2 cellular contexts compared by ENCODE assay signal in the genomic region with DNA sequence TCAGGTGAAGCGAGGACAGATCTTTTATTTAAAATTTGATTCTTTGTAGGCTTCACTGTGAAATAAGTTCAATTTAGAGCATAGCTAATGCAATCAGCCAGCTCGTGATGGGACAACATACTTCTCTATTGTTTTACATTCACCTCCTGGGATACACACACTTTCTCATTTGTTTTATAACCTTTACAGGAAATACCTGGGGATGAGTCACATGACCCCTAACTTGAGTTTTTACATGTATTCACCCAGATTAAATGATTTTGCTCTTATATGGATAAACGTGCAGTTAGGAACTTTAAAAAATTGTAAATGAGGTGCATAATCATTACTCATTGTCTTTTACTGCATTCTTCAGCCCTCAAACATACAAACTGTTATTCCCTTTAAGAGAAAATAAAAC.
TF ChIP-seq lines count a peak whose summit lies in the region.

No MANE protein-coding gene starts in this region.

TF ChIP-seq in SK-N-SH, 30 proteins besides CTCF, POLR2A, EP300 and RAD21 (continued from another document):
- TF ChIP-seq FOXJ3 (CRISPR knock-in tag; IDR thresholded peaks at IDR 0.05) (no peak), JUND (IDR thresholded peaks at IDR 0.05) (no peak)
TF ChIP-seq in SK-N-SH: peak in this region for 0.

TF ChIP-seq in SK-N-SH treated with all-trans-retinoic acid at 6 μM for 48 hours, 23 proteins besides CTCF, POLR2A, EP300 and RAD21 (continued from another document):
- TF ChIP-seq, protein P1, sequence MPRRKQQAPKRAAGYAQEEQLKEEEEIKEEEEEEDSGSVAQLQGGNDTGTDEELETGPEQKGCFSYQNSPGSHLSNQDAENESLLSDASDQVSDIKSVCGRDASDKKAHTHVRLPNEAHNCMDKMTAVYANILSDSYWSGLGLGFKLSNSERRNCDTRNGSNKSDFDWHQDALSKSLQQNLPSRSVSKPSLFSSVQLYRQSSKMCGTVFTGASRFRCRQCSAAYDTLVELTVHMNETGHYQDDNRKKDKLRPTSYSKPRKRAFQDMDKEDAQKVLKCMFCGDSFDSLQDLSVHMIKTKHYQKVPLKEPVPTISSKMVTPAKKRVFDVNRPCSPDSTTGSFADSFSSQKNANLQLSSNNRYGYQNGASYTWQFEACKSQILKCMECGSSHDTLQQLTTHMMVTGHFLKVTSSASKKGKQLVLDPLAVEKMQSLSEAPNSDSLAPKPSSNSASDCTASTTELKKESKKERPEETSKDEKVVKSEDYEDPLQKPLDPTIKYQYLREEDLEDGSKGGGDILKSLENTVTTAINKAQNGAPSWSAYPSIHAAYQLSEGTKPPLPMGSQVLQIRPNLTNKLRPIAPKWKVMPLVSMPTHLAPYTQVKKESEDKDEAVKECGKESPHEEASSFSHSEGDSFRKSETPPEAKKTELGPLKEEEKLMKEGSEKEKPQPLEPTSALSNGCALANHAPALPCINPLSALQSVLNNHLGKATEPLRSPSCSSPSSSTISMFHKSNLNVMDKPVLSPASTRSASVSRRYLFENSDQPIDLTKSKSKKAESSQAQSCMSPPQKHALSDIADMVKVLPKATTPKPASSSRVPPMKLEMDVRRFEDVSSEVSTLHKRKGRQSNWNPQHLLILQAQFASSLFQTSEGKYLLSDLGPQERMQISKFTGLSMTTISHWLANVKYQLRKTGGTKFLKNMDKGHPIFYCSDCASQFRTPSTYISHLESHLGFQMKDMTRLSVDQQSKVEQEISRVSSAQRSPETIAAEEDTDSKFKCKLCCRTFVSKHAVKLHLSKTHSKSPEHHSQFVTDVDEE (CRISPR knock-in tag; IDR thresholded peaks at IDR 0.05) = no peak
- TF ChIP-seq, protein P2, sequence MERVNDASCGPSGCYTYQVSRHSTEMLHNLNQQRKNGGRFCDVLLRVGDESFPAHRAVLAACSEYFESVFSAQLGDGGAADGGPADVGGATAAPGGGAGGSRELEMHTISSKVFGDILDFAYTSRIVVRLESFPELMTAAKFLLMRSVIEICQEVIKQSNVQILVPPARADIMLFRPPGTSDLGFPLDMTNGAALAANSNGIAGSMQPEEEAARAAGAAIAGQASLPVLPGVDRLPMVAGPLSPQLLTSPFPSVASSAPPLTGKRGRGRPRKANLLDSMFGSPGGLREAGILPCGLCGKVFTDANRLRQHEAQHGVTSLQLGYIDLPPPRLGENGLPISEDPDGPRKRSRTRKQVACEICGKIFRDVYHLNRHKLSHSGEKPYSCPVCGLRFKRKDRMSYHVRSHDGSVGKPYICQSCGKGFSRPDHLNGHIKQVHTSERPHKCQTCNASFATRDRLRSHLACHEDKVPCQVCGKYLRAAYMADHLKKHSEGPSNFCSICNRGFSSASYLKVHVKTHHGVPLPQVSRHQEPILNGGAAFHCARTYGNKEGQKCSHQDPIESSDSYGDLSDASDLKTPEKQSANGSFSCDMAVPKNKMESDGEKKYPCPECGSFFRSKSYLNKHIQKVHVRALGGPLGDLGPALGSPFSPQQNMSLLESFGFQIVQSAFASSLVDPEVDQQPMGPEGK (CRISPR knock-in tag; IDR thresholded peaks at IDR 0.05; ENCODE audit: borderline replicate concordance) = no peak
- TF ChIP-seq BACH2 (CRISPR knock-in tag; IDR thresholded peaks at IDR 0.05; ENCODE audit: borderline replicate concordance) = no peak
- TF ChIP-seq ESRRG (CRISPR knock-in tag; IDR thresholded peaks at IDR 0.05) = no peak
- no peak for TF ChIP-seq ZFP3 (CRISPR knock-in tag; IDR thresholded peaks at IDR 0.05)
- no peak for TF ChIP-seq ZNF565 (CRISPR knock-in tag; conservative IDR thresholded peaks at IDR 0.05; ENCODE audit: low read depth)
- no peak for TF ChIP-seq ZC3H10 (CRISPR knock-in tag; IDR thresholded peaks at IDR 0.05)
- TF ChIP-seq, protein P3, sequence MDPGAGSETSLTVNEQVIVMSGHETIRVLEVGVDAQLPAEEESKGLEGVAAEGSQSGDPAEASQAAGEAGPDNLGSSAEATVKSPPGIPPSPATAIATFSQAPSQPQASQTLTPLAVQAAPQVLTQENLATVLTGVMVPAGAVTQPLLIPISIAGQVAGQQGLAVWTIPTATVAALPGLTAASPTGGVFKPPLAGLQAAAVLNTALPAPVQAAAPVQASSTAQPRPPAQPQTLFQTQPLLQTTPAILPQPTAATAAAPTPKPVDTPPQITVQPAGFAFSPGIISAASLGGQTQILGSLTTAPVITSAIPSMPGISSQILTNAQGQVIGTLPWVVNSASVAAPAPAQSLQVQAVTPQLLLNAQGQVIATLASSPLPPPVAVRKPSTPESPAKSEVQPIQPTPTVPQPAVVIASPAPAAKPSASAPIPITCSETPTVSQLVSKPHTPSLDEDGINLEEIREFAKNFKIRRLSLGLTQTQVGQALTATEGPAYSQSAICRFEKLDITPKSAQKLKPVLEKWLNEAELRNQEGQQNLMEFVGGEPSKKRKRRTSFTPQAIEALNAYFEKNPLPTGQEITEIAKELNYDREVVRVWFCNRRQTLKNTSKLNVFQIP (CRISPR knock-in tag; IDR thresholded peaks at IDR 0.05; ENCODE audit: borderline replicate concordance, low read depth) = no peak
- TF ChIP-seq, protein P4, sequence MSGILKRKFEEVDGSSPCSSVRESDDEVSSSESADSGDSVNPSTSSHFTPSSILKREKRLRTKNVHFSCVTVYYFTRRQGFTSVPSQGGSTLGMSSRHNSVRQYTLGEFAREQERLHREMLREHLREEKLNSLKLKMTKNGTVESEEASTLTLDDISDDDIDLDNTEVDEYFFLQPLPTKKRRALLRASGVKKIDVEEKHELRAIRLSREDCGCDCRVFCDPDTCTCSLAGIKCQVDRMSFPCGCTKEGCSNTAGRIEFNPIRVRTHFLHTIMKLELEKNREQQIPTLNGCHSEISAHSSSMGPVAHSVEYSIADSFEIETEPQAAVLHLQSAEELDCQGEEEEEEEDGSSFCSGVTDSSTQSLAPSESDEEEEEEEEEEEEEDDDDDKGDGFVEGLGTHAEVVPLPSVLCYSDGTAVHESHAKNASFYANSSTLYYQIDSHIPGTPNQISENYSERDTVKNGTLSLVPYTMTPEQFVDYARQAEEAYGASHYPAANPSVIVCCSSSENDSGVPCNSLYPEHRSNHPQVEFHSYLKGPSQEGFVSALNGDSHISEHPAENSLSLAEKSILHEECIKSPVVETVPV (CRISPR knock-in tag; IDR thresholded peaks at IDR 0.05) = no peak
- no peak for TF ChIP-seq GLIS3 (CRISPR knock-in tag; IDR thresholded peaks at IDR 0.05)
- TF ChIP-seq ZFP30 (CRISPR knock-in tag; IDR thresholded peaks at IDR 0.05) = no peak
